ENCODE assay signal across 11 cellular contexts in genomic region chrX:49198540-49199314, GRCh38. TPM values are rescaled to one million over a fixed set of nuclear protein-coding genes. Genes with fewer than 3 reads are reported as not detected.
A peak's percentile ranks its signal among the peaks of the same experiment; 100 is the strongest.
DNase-seq lines count a peak whose midpoint lies in the region; ATAC-seq, FAIRE-seq and TF ChIP-seq lines count a peak whose summit lies in the region.
"Had no signal": no experiment of that assay in that cellular context is flagged by ENCODE, and none has a peak within 500 bp of the region (broad histone marks: within the 10 kb centered on the region; RNA-seq: fewer than 3 reads in every experiment).

No MANE protein-coding gene starts in this region.

- no peak overlapping the region for H2BK120ac ChIP-seq in mesenchymal stem cell (ENCODE audit: low read depth, low read length)

- no peak overlapping the region for H2BK15ac ChIP-seq in mesenchymal stem cell (ENCODE audit: low read depth, poor library complexity, severe bottlenecking)

- BruUV-seq in MCF 10A (replicated peaks; lab: Mats Ljungman, UMichigan) (no TSS peak), K562 (replicated peaks; lab: Mats Ljungman, UMichigan) (no TSS peak)

- CTCF ChIA-PET in MCF 10A (lab: Yijun Ruan, JAX) = no interaction called here
- CTCF ChIA-PET in K562 (lab: Yijun Ruan, JAX; ENCODE audit: low intra/inter-chr PET ratio) = no interaction called here

- no peak for ATAC-seq in K562
- no peak for ATAC-seq in stimulated activated naive CD8-positive, alpha-beta T cell treated with anti-CD3 and anti-CD28 coated beads, Interleukin-15, amount 100 ng/mL, for 72 hours

- H3K14ac ChIP-seq in mesenchymal stem cell (ENCODE audit: low read length in 2 of 2) = no peak overlapping the region

- H3K36me3 Mint-ChIP-seq in MCF 10A (ENCODE audit: insufficient read depth, unreplicated experiment) = no peaks in the 10 kb centered on the region

- intact Hi-C loops in MCF 10A (cut with micrococcal nuclease) (loop anchor here (10.0 kb wide), 1 partner anchor 556 kb away; no protein-coding TSS in a partner anchor), breast epithelium (cut with DNase I; ENCODE audit: low total_unique reads) (no loop called here), K562 (cut with micrococcal nuclease) (no loop called here)

- H3K9ac ChIP-seq in K562 (ENCODE audit: insufficient read depth in 1 of 2, low read depth in 2 of 2, low read length in 2 of 2) (peak overlapping the region in 1 of 2 experiments; percentile 13; a peak in 2 of 4 replicates), mesenchymal stem cell (ENCODE audit: low read length) (no peak overlapping the region)
- H3K9ac ChIP-seq: BLaER1 treated with 17β-estradiol and CSF1 and Interleukin-3, amounts not matched to agents 10 nM and 100 nM had no signal

- H3K79me1 ChIP-seq in mesenchymal stem cell (replicated peaks; ENCODE audit: low read length, poor library complexity, severe bottlenecking) = no peaks in the 10 kb centered on the region

- H4K91ac ChIP-seq in mesenchymal stem cell (ENCODE audit: low read length) = no peak overlapping the region

- DNase-seq in MCF 10A (ENCODE audit: unreplicated experiment) = no peak
- DNase-seq in breast epithelium (ENCODE audit: low spot score in 2 of 2) = no peak
- no peak for DNase-seq in K562 (ENCODE audit: extremely low read depth in 1 of 4, low spot score in 3 of 4)
- no peak for DNase-seq in stimulated activated naive CD8-positive, alpha-beta T cell treated with anti-CD3 and anti-CD28 coated beads, Interleukin-15, amount 100 ng/mL, for 72 hours
- no peak for DNase-seq in occipital lobe (lab: John Stamatoyannopoulos, UW)
- DNase-seq in mesenchymal stem cell = no peak
- DNase-seq: cerebellar nuclear complex; NCI-H1694; stimulated activated naive CD4-positive, alpha-beta T cell treated with Interleukin-2 at 50 U/mL for 16 hours had no signal

- 6% methylated on average over 10 of the region's 12 CpGs for WGBS in K562 (ENCODE audit: insufficient coverage, low coverage, missing lambda C conversion rate)
- 3% methylated on average over 10 of the region's 12 CpGs for WGBS in mesenchymal stem cell

- H3K4me1 ChIP-seq in breast epithelium = no peaks in the 10 kb centered on the region
- H3K4me1 ChIP-seq in K562 (replicated peaks in 1 of 2; ENCODE audit: control insufficient read depth in 2 of 2, insufficient read depth in 2 of 2, low read length in 2 of 2) = peaks cover 19 to 30% of the 10 kb centered on the region in 2 experiments; a peak in 4 of 5 replicates
- H3K4me1 ChIP-seq in mesenchymal stem cell (ENCODE audit: control insufficient read depth, insufficient read depth, low read depth, low read length) = peaks cover 5% of the 10 kb centered on the region

- H3K36me3 ChIP-seq in breast epithelium (no peaks in the 10 kb centered on the region), K562 (ENCODE audit: control insufficient read depth, insufficient read depth, low read length) (no peaks in the 10 kb centered on the region), mesenchymal stem cell (ENCODE audit: control insufficient read depth in 1 of 2, insufficient read depth in 2 of 2, low read depth in 1 of 2, low read length in 2 of 2) (no peaks in the 10 kb centered on the region)
- H3K36me3 ChIP-seq: BLaER1 treated with 17β-estradiol and CSF1 and Interleukin-3, amounts not matched to agents 10 nM and 100 nM had no signal

- H3K4me1 Mint-ChIP-seq in MCF 10A (ENCODE audit: insufficient read depth, unreplicated experiment) = no peaks in the 10 kb centered on the region
- H3K4me1 Mint-ChIP-seq in stimulated activated naive CD8-positive, alpha-beta T cell treated with anti-CD3 and anti-CD28 coated beads, Interleukin-15, amount 100 ng/mL, for 72 hours = peaks cover 28% of the 10 kb centered on the region

- H3K4me3 ChIP-seq in breast epithelium (no peak overlapping the region), K562 (no peak overlapping the region), mesenchymal stem cell (ENCODE audit: insufficient read depth in 1 of 2, low read depth in 1 of 2, low read length in 2 of 2) (no peak overlapping the region)

- H2AFZ ChIP-seq in K562 (ENCODE audit: low read depth, low read length) (no peak overlapping the region), mesenchymal stem cell (ENCODE audit: low read depth, low read length) (no peak overlapping the region)

- H3K27me3 Mint-ChIP-seq in MCF 10A (ENCODE audit: insufficient read depth, unreplicated experiment) = peaks cover 15% of the 10 kb centered on the region
- no peaks in the 10 kb centered on the region for H3K27me3 Mint-ChIP-seq in stimulated activated naive CD8-positive, alpha-beta T cell treated with anti-CD3 and anti-CD28 coated beads, Interleukin-15, amount 100 ng/mL, for 72 hours

- no peak overlapping the region for H3K18ac ChIP-seq in mesenchymal stem cell (ENCODE audit: low read depth in 1 of 2, low read length in 2 of 2)

- H3K27ac ChIP-seq in breast epithelium (no peak overlapping the region), K562 (ENCODE audit: extremely low read depth, low read depth, low read length) (no peak overlapping the region; the same call in 2 of the 3 replicates), mesenchymal stem cell (ENCODE audit: low read length, poor library complexity, severe bottlenecking) (no peak overlapping the region)
- H3K27ac ChIP-seq: BLaER1 treated with 17β-estradiol and CSF1 and Interleukin-3, amounts not matched to agents 10 nM and 100 nM had no signal

- TF ChIP-seq CTCF in MCF 10A (IDR thresholded peaks at IDR 0.05; ENCODE audit: unreplicated experiment) (no peak), breast epithelium (IDR thresholded peaks at IDR 0.05) (no peak), K562 (IDR thresholded peaks at IDR 0.05 in 2 of 3, conservative IDR thresholded peaks at IDR 0.05 in 1 of 3; ENCODE audit: insufficient read depth in 2 of 3, low read depth in 1 of 3, low read length in 3 of 3) (no peak)

- POLR2A ChIA-PET in MCF 10A (lab: Yijun Ruan, JAX) (no interaction called here), K562 (lab: Yijun Ruan, JAX) (no interaction called here)

- no peak overlapping the region for H2BK5ac ChIP-seq in mesenchymal stem cell (ENCODE audit: low read depth, low read length, poor library complexity, severe bottlenecking)

- no peak for FAIRE-seq in K562 (lab: Jason Lieb, UNC)
- FAIRE-seq: keratinocyte had no signal

- peak overlapping the region; percentile 49; the same call in 1 of the 2 replicates for H3K4me2 ChIP-seq in K562 (ENCODE audit: insufficient read depth, low read length)
- H3K4me2 ChIP-seq in mesenchymal stem cell (ENCODE audit: low read length, poor library complexity, severe bottlenecking) = no peak overlapping the region

- H3K9me3 Mint-ChIP-seq in MCF 10A (ENCODE audit: unreplicated experiment) = peaks cover 12% of the 10 kb centered on the region
- no peaks in the 10 kb centered on the region for H3K9me3 Mint-ChIP-seq in stimulated activated naive CD8-positive, alpha-beta T cell treated with anti-CD3 and anti-CD28 coated beads, Interleukin-15, amount 100 ng/mL, for 72 hours

- H3K9me1 ChIP-seq in K562 (ENCODE audit: control insufficient read depth, insufficient read depth, low read length) = no peaks in the 10 kb centered on the region

- peak overlapping the region; percentile 39 for H3K4me3 Mint-ChIP-seq in MCF 10A (ENCODE audit: unreplicated experiment)
- peak overlapping the region; percentile 58 to 79 for H3K4me3 Mint-ChIP-seq in stimulated activated naive CD8-positive, alpha-beta T cell treated with anti-CD3 and anti-CD28 coated beads, Interleukin-15, amount 100 ng/mL, for 72 hours

- H3K27me3 ChIP-seq in breast epithelium (peaks cover 0 to 36% of the 10 kb centered on the region in 2 donors), K562 (ENCODE audit: control insufficient read depth in 2 of 2, insufficient read depth in 2 of 2, low read length in 2 of 2) (no peaks in the 10 kb centered on the region), mesenchymal stem cell (ENCODE audit: control insufficient read depth in 1 of 2, insufficient read depth in 1 of 2, low read length in 2 of 2) (peaks cover 19 to 26% of the 10 kb centered on the region in 2 experiments)

- H2BK12ac ChIP-seq in mesenchymal stem cell (ENCODE audit: low read length in 2 of 2) = no peak overlapping the region

- no peak for TF ChIP-seq EP300 in K562 (IDR thresholded peaks at IDR 0.05; ENCODE audit: low read length)

- TF ChIP-seq POLR2A in breast epithelium (IDR thresholded peaks at IDR 0.05) (no peak), K562 (conservative IDR thresholded peaks at IDR 0.05) (no peak)

- H2AK5ac ChIP-seq in mesenchymal stem cell (ENCODE audit: low read length, severe bottlenecking) = no peak overlapping the region

- H3K9me3 ChIP-seq in breast epithelium (no peaks in the 10 kb centered on the region), K562 (replicated peaks; ENCODE audit: control insufficient read depth, insufficient read depth, low read depth, low read length) (no peaks in the 10 kb centered on the region), mesenchymal stem cell (ENCODE audit: control insufficient read depth, low read length) (no peaks in the 10 kb centered on the region)
- H3K9me3 ChIP-seq: BLaER1 treated with 17β-estradiol and CSF1 and Interleukin-3, amounts not matched to agents 10 nM and 100 nM had no signal

- H4K8ac ChIP-seq in mesenchymal stem cell (ENCODE audit: low read length) = no peak overlapping the region

- no peak overlapping the region for H3K23ac ChIP-seq in mesenchymal stem cell (ENCODE audit: low read length in 2 of 2)

- H3K4ac ChIP-seq in mesenchymal stem cell (ENCODE audit: low read depth in 1 of 2, low read length in 2 of 2) = no peak overlapping the region

- in situ Hi-C loops in K562 (cut with MboI) = no loop called here

- H4K20me1 ChIP-seq in K562 (replicated peaks; ENCODE audit: control insufficient read depth, insufficient read depth, low read length) = no peaks in the 10 kb centered on the region

- H3K79me2 ChIP-seq in K562 (ENCODE audit: control insufficient read depth, insufficient read depth, low read length) = no peaks in the 10 kb centered on the region

- H3K27ac Mint-ChIP-seq in MCF 10A (ENCODE audit: low read depth, unreplicated experiment) = no peak overlapping the region
- H3K27ac Mint-ChIP-seq in stimulated activated naive CD8-positive, alpha-beta T cell treated with anti-CD3 and anti-CD28 coated beads, Interleukin-15, amount 100 ng/mL, for 72 hours = no peak overlapping the region

- no peak for TF ChIP-seq RAD21 in K562 (CRISPR knock-in tag; conservative IDR thresholded peaks at IDR 0.05 in 1 of 2, IDR thresholded peaks at IDR 0.05 in 1 of 2)

RNA-seq across cellular contexts. Expression of gene SYP, which starts 1.3 kb away (rescaled TPM):
- 0.75 and 0.79 TPM in 2 replicates for total RNA-seq in MCF 10A (2022)
- 1 to 10 TPM; 1.0 to 2.7 (median 1.3) TPM for total RNA-seq in breast epithelium
- total RNA-seq in K562 (2011; cell fraction: chromatin; rRNA removed; ENCODE audit: low replicate concordance) = 4.8 and 8.4 TPM in 2 replicates
- total RNA-seq in K562 (2011; cell fraction: nucleolus; rRNA removed) = 6.8 and 7.3 TPM in 2 replicates
- 6.0 and 10.6 TPM in 2 replicates for total RNA-seq in K562 (2011; cell fraction: nucleoplasm; rRNA removed)
- total RNA-seq in K562 (2014; rRNA removed) = 3.4 and 3.9 TPM in 2 replicates
- total RNA-seq in K562 (2014; rRNA removed; fragmentation: Illumina TruSeq; extraction: Trizol) = 2.2 and 2.6 TPM in 2 replicates
- 1.5 and 1.6 TPM in 2 replicates for total RNA-seq in K562 (2015; rRNA removed; fragmentation: Illumina TruSeq; extraction: Trizol)
- total RNA-seq in K562 (2021) = 2.1 and 3.0 TPM in 2 replicates
- polyA plus RNA-seq in K562 (2011; rRNA removed) = 3.9 and 5.1 TPM in 2 replicates
- 5.7 and 10.1 TPM in 2 replicates for polyA plus RNA-seq in K562 (2011; cell fraction: cytosol; rRNA removed)
- 3.8 and 7.1 TPM in 2 replicates for polyA plus RNA-seq in K562 (2011; cell fraction: nucleus; rRNA removed)
- 1.8 and 4.5 TPM in 2 replicates for polyA plus RNA-seq in K562 (2012)
- polyA plus RNA-seq in K562 (2014; fragmentation: Illumina TruSeq; extraction: Trizol) = 2.4 and 2.9 TPM in 2 replicates
- polyA plus RNA-seq in K562 (2014; fragmentation: Nextera tagmentation; extraction: Ambion mirVana) = under 1 TPM; 0.48 to 0.52 TPM
- 3.6 and 4.3 TPM in 2 replicates for polyA plus RNA-seq in K562 (2014; rRNA removed)
- polyA minus RNA-seq in K562 (2011; rRNA and poly(A)+ RNA removed) = 1.6 and 3.3 TPM in 2 replicates
- polyA minus RNA-seq in K562 (2011; cell fraction: cytosol; rRNA and poly(A)+ RNA removed) = 1.3 and 4.0 TPM in 2 replicates
- 3.8 and 4.0 TPM in 2 replicates for polyA minus RNA-seq in K562 (2011; cell fraction: nucleus; rRNA and poly(A)+ RNA removed)
- 158 TPM for total RNA-seq in occipital lobe
- polyA plus RNA-seq in mesenchymal stem cell (2013, experiment 1 of 2) = 0.18 TPM
- 0.18 TPM for polyA plus RNA-seq in mesenchymal stem cell (2013, experiment 2 of 2)

RNA-seq across cellular contexts. Expression of gene PRICKLE3, which starts 12.6 kb away (rescaled TPM):
- 14.5 and 15.7 TPM in 2 replicates for total RNA-seq in MCF 10A (2022)
- total RNA-seq in breast epithelium = 10 to 100 TPM; 13.3 to 14.4 (median 14.0) TPM
- total RNA-seq in K562 (2011; cell fraction: chromatin; rRNA removed; ENCODE audit: low replicate concordance) = 44.7 and 103 TPM in 2 replicates
- total RNA-seq in K562 (2011; cell fraction: nucleolus; rRNA removed) = 65.1 and 65.2 TPM in 2 replicates
- 41.5 and 44.2 TPM in 2 replicates for total RNA-seq in K562 (2011; cell fraction: nucleoplasm; rRNA removed)
- total RNA-seq in K562 (2014; rRNA removed) = 24.7 and 26.8 TPM in 2 replicates
- total RNA-seq in K562 (2014; rRNA removed; fragmentation: Illumina TruSeq; extraction: Trizol) = 6.8 and 8.7 TPM in 2 replicates
- 10.2 and 11.2 TPM in 2 replicates for total RNA-seq in K562 (2015; rRNA removed; fragmentation: Illumina TruSeq; extraction: Trizol)
- 43.8 and 44.3 TPM in 2 replicates for total RNA-seq in K562 (2021)
- polyA plus RNA-seq in K562 (2011; rRNA removed) = 14.0 and 22.0 TPM in 2 replicates
- 13.3 and 26.4 TPM in 2 replicates for polyA plus RNA-seq in K562 (2011; cell fraction: cytosol; rRNA removed)
- 49.4 and 83.5 TPM in 2 replicates for polyA plus RNA-seq in K562 (2011; cell fraction: nucleus; rRNA removed)
- 28.6 and 29.5 TPM in 2 replicates for polyA plus RNA-seq in K562 (2012)
- 19.1 and 19.4 TPM in 2 replicates for polyA plus RNA-seq in K562 (2014; fragmentation: Illumina TruSeq; extraction: Trizol)
- 1 to 10 TPM; 1.1 to 1.4 TPM for polyA plus RNA-seq in K562 (2014; fragmentation: Nextera tagmentation; extraction: Ambion mirVana)
- polyA plus RNA-seq in K562 (2014; rRNA removed) = 23.7 and 32.8 TPM in 2 replicates
- polyA minus RNA-seq in K562 (2011; rRNA and poly(A)+ RNA removed) = 10.3 and 12.1 TPM in 2 replicates
- polyA minus RNA-seq in K562 (2011; cell fraction: cytosol; rRNA and poly(A)+ RNA removed) = 30.0 and 34.3 TPM in 2 replicates
- polyA minus RNA-seq in K562 (2011; cell fraction: nucleus; rRNA and poly(A)+ RNA removed) = 18.0 and 18.3 TPM in 2 replicates
- total RNA-seq in occipital lobe = 0.47 TPM
- 9.3 TPM for polyA plus RNA-seq in mesenchymal stem cell (2013, experiment 1 of 2)
- polyA plus RNA-seq in mesenchymal stem cell (2013, experiment 2 of 2) = 9.3 TPM

RNA-seq across cellular contexts. Expression of gene PLP2, which starts 27.0 kb away (rescaled TPM):
- total RNA-seq in MCF 10A (2022) = 292 and 308 TPM in 2 replicates
- total RNA-seq in breast epithelium = 10 to 100 TPM; 23.4 to 27.9 (median 27.8) TPM
- 74.1 and 122 TPM in 2 replicates for total RNA-seq in K562 (2011; cell fraction: chromatin; rRNA removed; ENCODE audit: low replicate concordance)
- 138 and 180 TPM in 2 replicates for total RNA-seq in K562 (2011; cell fraction: nucleolus; rRNA removed)
- 178 and 233 TPM in 2 replicates for total RNA-seq in K562 (2011; cell fraction: nucleoplasm; rRNA removed)
- total RNA-seq in K562 (2014; rRNA removed) = 34.7 and 55.2 TPM in 2 replicates
- total RNA-seq in K562 (2014; rRNA removed; fragmentation: Illumina TruSeq; extraction: Trizol) = 65.1 and 67.8 TPM in 2 replicates
- total RNA-seq in K562 (2015; rRNA removed; fragmentation: Illumina TruSeq; extraction: Trizol) = 70.4 and 73.0 TPM in 2 replicates
- 106 and 112 TPM in 2 replicates for total RNA-seq in K562 (2021)
- polyA plus RNA-seq in K562 (2011; rRNA removed) = 169 and 175 TPM in 2 replicates
- polyA plus RNA-seq in K562 (2011; cell fraction: cytosol; rRNA removed) = 367 and 379 TPM in 2 replicates
- 76.0 and 82.2 TPM in 2 replicates for polyA plus RNA-seq in K562 (2011; cell fraction: nucleus; rRNA removed)
- 170 and 356 TPM in 2 replicates for polyA plus RNA-seq in K562 (2012)
- 199 and 236 TPM in 2 replicates for polyA plus RNA-seq in K562 (2014; fragmentation: Illumina TruSeq; extraction: Trizol)
- 100 to 1,000 TPM; 117 to 208 TPM for polyA plus RNA-seq in K562 (2014; fragmentation: Nextera tagmentation; extraction: Ambion mirVana)
- polyA plus RNA-seq in K562 (2014; rRNA removed) = 63.0 and 96.3 TPM in 2 replicates
- 88.3 and 104 TPM in 2 replicates for polyA minus RNA-seq in K562 (2011; rRNA and poly(A)+ RNA removed)
- polyA minus RNA-seq in K562 (2011; cell fraction: cytosol; rRNA and poly(A)+ RNA removed) = 55.9 and 80.5 TPM in 2 replicates
- polyA minus RNA-seq in K562 (2011; cell fraction: nucleus; rRNA and poly(A)+ RNA removed) = 8.6 and 18.3 TPM in 2 replicates
- total RNA-seq in occipital lobe = 0.62 TPM
- polyA plus RNA-seq in mesenchymal stem cell (2013, experiment 1 of 2) = 302 TPM
- polyA plus RNA-seq in mesenchymal stem cell (2013, experiment 2 of 2) = 293 TPM

RNA-seq across cellular contexts. Expression of gene CACNA1F, which starts 34.4 kb away (rescaled TPM):
- total RNA-seq in MCF 10A (2022) (not detected in 2 replicates), breast epithelium (1 to 10 TPM in 1 of 3 donors, under 1 TPM in 2; 0.48 to 1.8 (median 0.66) TPM), K562 (2014; rRNA removed) (under 0.01 TPM in 1 of 2 replicates, not detected in the other), K562 (2014; rRNA removed; fragmentation: Illumina TruSeq; extraction: Trizol) (not detected in 2 replicates), K562 (2015; rRNA removed; fragmentation: Illumina TruSeq; extraction: Trizol) (not detected in 2 replicates), K562 (2021) (0.04 TPM in 2 replicates), occipital lobe (not detected)
- total RNA-seq in K562 (2011; cell fraction: chromatin; rRNA removed; ENCODE audit: low replicate concordance) = 2.0 TPM in 2 replicates
- 0.79 and 0.83 TPM in 2 replicates for total RNA-seq in K562 (2011; cell fraction: nucleolus; rRNA removed)
- total RNA-seq in K562 (2011; cell fraction: nucleoplasm; rRNA removed) = 0.84 and 1.7 TPM in 2 replicates
- polyA plus RNA-seq in K562 (2011; rRNA removed) (0.13 and 0.37 TPM in 2 replicates), K562 (2014; fragmentation: Illumina TruSeq; extraction: Trizol) (0.01 and 0.03 TPM in 2 replicates), K562 (2014; fragmentation: Nextera tagmentation; extraction: Ambion mirVana) (under 1 TPM in 1 of 2 experiments, not detected in 1; 0.01 TPM), K562 (2014; rRNA removed) (0.15 and 0.41 TPM in 2 replicates)
- 0.10 and 0.22 TPM in 2 replicates for polyA plus RNA-seq in K562 (2011; cell fraction: cytosol; rRNA removed)
- polyA plus RNA-seq in K562 (2011; cell fraction: nucleus; rRNA removed) = 1.5 and 1.9 TPM in 2 replicates
- polyA plus RNA-seq in K562 (2012) = 0.10 and 0.36 TPM in 2 replicates
- polyA minus RNA-seq in K562 (2011; rRNA and poly(A)+ RNA removed) = 0.04 and 0.06 TPM in 2 replicates
- not detected in 2 replicates for polyA minus RNA-seq in K562 (2011; cell fraction: cytosol; rRNA and poly(A)+ RNA removed)
- 0.27 and 0.56 TPM in 2 replicates for polyA minus RNA-seq in K562 (2011; cell fraction: nucleus; rRNA and poly(A)+ RNA removed)
- polyA plus RNA-seq in mesenchymal stem cell (2013, experiment 1 of 2) = not detected
- polyA plus RNA-seq in mesenchymal stem cell (2013, experiment 2 of 2) = not detected
- polyA plus RNA-seq: keratinocyte had no signal

RNA-seq across cellular contexts. Expression of gene MAGIX, which starts 36.2 kb away (rescaled TPM):
- total RNA-seq in MCF 10A (2022) (0.52 and 0.84 TPM in 2 replicates), breast epithelium (10 to 100 TPM in 1 of 3 donors, 1 to 10 TPM in 2; 1.3 to 12.4 (median 4.9) TPM), K562 (2014; rRNA removed) (2.5 and 3.5 TPM in 2 replicates), K562 (2014; rRNA removed; fragmentation: Illumina TruSeq; extraction: Trizol) (0.32 and 0.33 TPM in 2 replicates), K562 (2015; rRNA removed; fragmentation: Illumina TruSeq; extraction: Trizol) (0.47 and 0.79 TPM in 2 replicates), K562 (2021) (2.2 and 2.4 TPM in 2 replicates), occipital lobe (3.4 TPM)
- total RNA-seq in K562 (2011; cell fraction: chromatin; rRNA removed; ENCODE audit: low replicate concordance) = 3.0 TPM in 2 replicates
- 1.8 and 2.7 TPM in 2 replicates for total RNA-seq in K562 (2011; cell fraction: nucleolus; rRNA removed)
- 2.5 and 4.6 TPM in 2 replicates for total RNA-seq in K562 (2011; cell fraction: nucleoplasm; rRNA removed)
- polyA plus RNA-seq in K562 (2011; rRNA removed) (0.78 and 1.6 TPM in 2 replicates), K562 (2014; fragmentation: Illumina TruSeq; extraction: Trizol) (0.28 and 1.2 TPM in 2 replicates), K562 (2014; fragmentation: Nextera tagmentation; extraction: Ambion mirVana) (under 1 TPM; 0.08 to 0.22 TPM), K562 (2014; rRNA removed) (1.4 and 1.9 TPM in 2 replicates)
- polyA plus RNA-seq in K562 (2011; cell fraction: cytosol; rRNA removed) = 2.6 and 4.7 TPM in 2 replicates
- polyA plus RNA-seq in K562 (2011; cell fraction: nucleus; rRNA removed) = 2.2 and 4.1 TPM in 2 replicates
- polyA plus RNA-seq in K562 (2012) = 1.1 and 1.7 TPM in 2 replicates
- 0.91 and 1.2 TPM in 2 replicates for polyA minus RNA-seq in K562 (2011; rRNA and poly(A)+ RNA removed)
- 1.0 and 2.2 TPM in 2 replicates for polyA minus RNA-seq in K562 (2011; cell fraction: cytosol; rRNA and poly(A)+ RNA removed)
- 2.2 and 2.7 TPM in 2 replicates for polyA minus RNA-seq in K562 (2011; cell fraction: nucleus; rRNA and poly(A)+ RNA removed)
- 0.83 TPM for polyA plus RNA-seq in mesenchymal stem cell (2013, experiment 1 of 2)
- polyA plus RNA-seq in mesenchymal stem cell (2013, experiment 2 of 2) = 0.66 TPM

Comparison
In these comparisons a context has a peak if more than half of its experiments do, and no peak if none do; other contexts are left out.
1. RNA of gene SYP, which starts 1.3 kb away (total RNA-seq): 158 TPM in occipital lobe (single experiment); 1.5 to 10.6 TPM in K562, 1.0 to 2.7 TPM in breast epithelium and 0.75 to 0.79 TPM in MCF 10A; every median in the first group is over 10 times any median in the second.
2. RNA of gene PLP2, which starts 27.0 kb away (total RNA-seq): 292 to 308 TPM in MCF 10A, 34.7 to 233 TPM in K562 and 23.4 to 27.9 TPM in breast epithelium; 0.62 TPM in occipital lobe (single experiment); every median in the first group is over 10 times any median in the second.